ENCODE assay signal across 8 cellular contexts in genomic region chr17:65278050-65278819, GRCh38.
A peak's percentile ranks its signal among the peaks of the same experiment; 100 is the strongest.
DNase-seq lines count a peak whose midpoint lies in the region; ATAC-seq, FAIRE-seq and TF ChIP-seq lines count a peak whose summit lies in the region.

No MANE protein-coding gene starts in this region.

- FAIRE-seq in kidney (lab: Jason Lieb, UNC), result no peak

- H3K27me3 ChIP-seq in BLaER1 treated with 17β-estradiol and CSF1 and Interleukin-3, amounts not matched to agents 10 nM and 100 nM, result no peaks in the 10 kb centered on the region

- H3K27ac ChIP-seq in BLaER1 treated with 17β-estradiol and CSF1 and Interleukin-3, amounts not matched to agents 10 nM and 100 nM, result no peak overlapping the region
- H3K27ac ChIP-seq in RWPE1 (no peak overlapping the region), kidney (ENCODE audit: low read depth in 2 of 2, low read length in 2 of 2) (no peak overlapping the region)

- DNase-seq in HCEC 1CT (peak; percentile 62), RWPE1 (ENCODE audit: low spot score) (peak; percentile 56), MCF 10A (ENCODE audit: unreplicated experiment) (peak; percentile 29), kidney (peak; percentile 78), NCI-H446 treated with DMSO at 0.1 percent for 48 hours (lab: John Stamatoyannopoulos, UW) (no peak)
- peak; percentile 21 for DNase-seq in stimulated activated naive CD8-positive, alpha-beta T cell treated with anti-CD3 and anti-CD28 coated beads, Interleukin-15, Interleukin-2, amounts not matched to agents 100 U/mL and 50 U/mL, for 24 hours

- ATAC-seq in stimulated activated naive CD8-positive, alpha-beta T cell treated with anti-CD3 and anti-CD28 coated beads, Interleukin-15, Interleukin-2, amounts not matched to agents 100 U/mL and 50 U/mL, for 24 hours, result no peak
- no peak for ATAC-seq in HG02852 (IDR thresholded peaks at IDR 0.05; ENCODE audit: unreplicated experiment)

- H3K27me3 Mint-ChIP-seq in MCF 10A (ENCODE audit: insufficient read depth, unreplicated experiment), result peaks cover 15% of the 10 kb centered on the region

- H3K4me3 Mint-ChIP-seq in MCF 10A (ENCODE audit: unreplicated experiment), result no peak overlapping the region

- H3K4me2 ChIP-seq in BLaER1 treated with 17β-estradiol and CSF1 and Interleukin-3, amounts not matched to agents 10 nM and 100 nM, result peak overlapping the region in 7 of 11 experiments; percentile 2 to 66 (median 39); a peak in 9 of 22 replicates

- intact Hi-C loops in MCF 10A (cut with micrococcal nuclease), result no loop called here
- intact Hi-C loops in kidney (cut with DNase I), result no loop called here

- peaks cover 6 to 16% (median 10%) of the 10 kb centered on the region in 10 experiments; a peak in 19 of 20 replicates for H3K4me1 ChIP-seq in BLaER1 treated with 17β-estradiol and CSF1 and Interleukin-3, amounts not matched to agents 10 nM and 100 nM
- no peaks in the 10 kb centered on the region for H3K4me1 ChIP-seq in kidney (ENCODE audit: control insufficient read depth in 1 of 2, insufficient read depth in 1 of 2, low read depth in 1 of 2, low read length in 2 of 2)

- H3K9me3 ChIP-seq in BLaER1 treated with 17β-estradiol and CSF1 and Interleukin-3, amounts not matched to agents 10 nM and 100 nM (replicated peaks in 1 of 11), result peaks cover 0 to 16% (median 3%) of the 10 kb centered on the region in 11 experiments; a peak in 8 of 22 replicates
- peaks cover 0 to 1% of the 10 kb centered on the region in 2 donors for H3K9me3 ChIP-seq in kidney (ENCODE audit: control insufficient read depth in 1 of 2, low read length in 2 of 2)

- no peaks in the 10 kb centered on the region for H3K36me3 Mint-ChIP-seq in MCF 10A (ENCODE audit: insufficient read depth, unreplicated experiment)

- H4K20me1 ChIP-seq in BLaER1 treated with 17β-estradiol and CSF1 and Interleukin-3, amounts not matched to agents 10 nM and 100 nM, result no peaks in the 10 kb centered on the region

- no peaks in the 10 kb centered on the region for H3K36me3 ChIP-seq in BLaER1 treated with 17β-estradiol and CSF1 and Interleukin-3, amounts not matched to agents 10 nM and 100 nM
- no peaks in the 10 kb centered on the region for H3K36me3 ChIP-seq in kidney (ENCODE audit: control insufficient read depth in 1 of 2, insufficient read depth in 2 of 2, low read length in 2 of 2)

- no peak overlapping the region for H3K27ac Mint-ChIP-seq in MCF 10A (ENCODE audit: low read depth, unreplicated experiment)

- H3K4me1 Mint-ChIP-seq in MCF 10A (ENCODE audit: insufficient read depth, unreplicated experiment), result peaks cover 6% of the 10 kb centered on the region

- H3K4me3 ChIP-seq in BLaER1 treated with 17β-estradiol and CSF1 and Interleukin-3, amounts not matched to agents 10 nM and 100 nM, result no peak overlapping the region
- no peak overlapping the region for H3K4me3 ChIP-seq in kidney (ENCODE audit: low read length in 2 of 2)

- H3K9ac ChIP-seq in BLaER1 treated with 17β-estradiol and CSF1 and Interleukin-3, amounts not matched to agents 10 nM and 100 nM, result no peak overlapping the region
- H3K9ac ChIP-seq in kidney (ENCODE audit: low read length in 2 of 2), result no peak overlapping the region

- no peak; the same call in 1 of the 2 replicates for TF ChIP-seq CTCF in RWPE1 (conservative IDR thresholded peaks at IDR 0.05; ENCODE audit: low read depth)
- TF ChIP-seq CTCF in MCF 10A (IDR thresholded peaks at IDR 0.05; ENCODE audit: unreplicated experiment), result peak; percentile 18
- TF ChIP-seq CTCF in kidney (IDR thresholded peaks at IDR 0.05; ENCODE audit: borderline replicate concordance, extremely low read depth, insufficient read depth), result peak; percentile 55

- no TSS peak for BruUV-seq in MCF 10A (replicated peaks; lab: Mats Ljungman, UMichigan)

- POLR2A ChIA-PET in RWPE1 (lab: Yijun Ruan, JAX; ENCODE audit: low non-redundant PET), result no interaction called here
- POLR2A ChIA-PET in MCF 10A (lab: Yijun Ruan, JAX), result no interaction called here

- CTCF ChIA-PET in RWPE1 (lab: Yijun Ruan, JAX), result interaction anchor here (2.9 kb wide), 1 partner anchor 9 kb away, joined by 10 read pairs; no protein-coding TSS in a partner anchor
- CTCF ChIA-PET in MCF 10A (lab: Yijun Ruan, JAX), result interaction anchor here (0.7 kb wide), 1 partner anchor 27 kb away, joined by 3 read pairs; no protein-coding TSS in a partner anchor

- no peaks in the 10 kb centered on the region for H3K9me3 Mint-ChIP-seq in MCF 10A (ENCODE audit: unreplicated experiment)
